Comparison of ENCODE assay signal across 28 cellular contexts in the genomic region with DNA sequence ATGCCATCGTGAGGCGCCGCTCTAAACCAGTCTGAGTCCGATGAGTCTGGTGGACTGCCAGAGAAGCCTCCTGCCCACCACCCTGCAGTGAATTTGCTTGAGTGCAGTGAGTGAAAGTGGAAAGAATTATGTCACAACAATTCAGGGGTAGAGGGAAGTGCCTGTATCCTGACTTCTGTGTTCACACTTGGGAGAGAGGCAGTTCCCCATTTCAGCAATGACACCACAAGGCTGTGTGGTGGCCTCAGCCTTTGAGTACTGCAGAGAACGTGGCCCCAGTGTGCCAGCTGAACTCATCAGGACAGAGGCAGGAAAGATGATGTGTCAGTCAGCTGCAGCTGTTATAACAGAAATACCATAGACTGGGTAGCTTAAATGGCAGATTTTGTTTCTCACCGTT.
DNase-seq lines count a peak whose midpoint lies in the region; ATAC-seq and TF ChIP-seq lines count a peak whose summit lies in the region.
"Had no signal": no experiment of that assay in that cellular context is flagged by ENCODE, and none has a peak within 500 bp of the region (broad histone marks: within the 10 kb centered on the region; RNA-seq: fewer than 3 reads in every experiment).

No MANE protein-coding gene starts in this region.

- H3K4me1 ChIP-seq in left lung, result no peaks in the 10 kb centered on the region
- H3K4me1 ChIP-seq in uterus, result no peaks in the 10 kb centered on the region
- H3K4me1 ChIP-seq: A549, BE2C, neural progenitor cell, prostate gland, thyroid gland had no signal

- no peak overlapping the region for H3K4me3 ChIP-seq in left lung
- no peak overlapping the region for H3K4me3 ChIP-seq in uterus
- H3K4me3 ChIP-seq: A549, coronary artery, GM23338, neural progenitor cell, prostate gland, smooth muscle cell, thyroid gland had no signal

- H3K27ac Mint-ChIP-seq in natural killer cell, result no peak overlapping the region
- no peak overlapping the region for H3K27ac Mint-ChIP-seq in natural killer cell treated with Interleukin-12 subunit alpha and Interleukin-12 subunit beta and Interleukin-15 and Interleukin-18, amount 100 ng/mL, for 72 hours
- H3K27ac Mint-ChIP-seq: activated CD4-positive, alpha-beta T cell treated with anti-CD3 and anti-CD28 coated beads for 36 hours; activated naive CD4-positive, alpha-beta T cell treated with anti-CD3 and anti-CD28 coated beads for 36 hours; GM23338 had no signal

- H3K27me3 Mint-ChIP-seq in natural killer cell (ENCODE audit: low read depth in 2 of 2), result peaks cover 7 to 9% of the 10 kb centered on the region in 2 donors
- peaks cover 12 to 21% of the 10 kb centered on the region in 2 donors for H3K27me3 Mint-ChIP-seq in natural killer cell treated with Interleukin-12 subunit alpha and Interleukin-12 subunit beta and Interleukin-15 and Interleukin-18, amount 100 ng/mL, for 72 hours
- H3K27me3 Mint-ChIP-seq: activated CD4-positive, alpha-beta T cell treated with anti-CD3 and anti-CD28 coated beads for 36 hours; IgD-negative memory B cell had no signal

- H3K27me3 ChIP-seq in left lung (no peaks in the 10 kb centered on the region), uterus (no peaks in the 10 kb centered on the region)
- H3K27me3 ChIP-seq: BE2C, neural progenitor cell, thyroid gland had no signal

- H3K36me3 ChIP-seq in left lung (no peaks in the 10 kb centered on the region), uterus (no peaks in the 10 kb centered on the region)
- H3K36me3 ChIP-seq: BE2C, neural progenitor cell, prostate gland, thyroid gland had no signal

- ATAC-seq in natural killer cell, result peak in 2 of 3 donors; percentile 28 to 35
- no peak for ATAC-seq in natural killer cell treated with Interleukin-12 subunit alpha and Interleukin-12 subunit beta and Interleukin-15 and Interleukin-18, amount 100 ng/mL, for 72 hours
- peak; percentile 57 for ATAC-seq in left lung
- ATAC-seq in HG03469 (IDR thresholded peaks at IDR 0.05; ENCODE audit: unreplicated experiment), result no peak
- ATAC-seq: activated CD4-positive, alpha-beta T cell treated with anti-CD3 and anti-CD28 coated beads for 36 hours; activated T-cell treated with anti-CD3 and anti-CD28 coated beads, Interleukin-2, amount 50 U/mL, for 4 hours had no signal

- H3K9me3 Mint-ChIP-seq in natural killer cell, result no peaks in the 10 kb centered on the region
- H3K9me3 Mint-ChIP-seq in natural killer cell treated with Interleukin-12 subunit alpha and Interleukin-12 subunit beta and Interleukin-15 and Interleukin-18, amount 100 ng/mL, for 72 hours, result no peaks in the 10 kb centered on the region
- H3K9me3 Mint-ChIP-seq: activated naive CD4-positive, alpha-beta T cell treated with anti-CD3 and anti-CD28 coated beads for 36 hours; activated T-cell treated with anti-CD3 and anti-CD28 coated beads, Interleukin-2, amount 50 U/mL, for 4 hours; GM23338; IgD-negative memory B cell had no signal

- intact Hi-C loops in natural killer cell (cut with micrococcal nuclease), result no loop called here
- intact Hi-C loops in left lung (cut with DNase I), result no loop called here
- intact Hi-C loops in uterus (cut with DNase I; ENCODE audit: low total_unique reads), result no loop called here

- no peaks in the 10 kb centered on the region for H3K36me3 Mint-ChIP-seq in natural killer cell
- no peaks in the 10 kb centered on the region for H3K36me3 Mint-ChIP-seq in natural killer cell treated with Interleukin-12 subunit alpha and Interleukin-12 subunit beta and Interleukin-15 and Interleukin-18, amount 100 ng/mL, for 72 hours
- H3K36me3 Mint-ChIP-seq: neural progenitor cell had no signal

- DNase-seq in natural killer cell (no peak), SKM-1 (lab: John Stamatoyannopoulos, UW; ENCODE audit: unreplicated experiment) (peak; percentile 39), left lung (no peak), mesenteric fat pad (ENCODE audit: low spot score) (no peak), uterus (no peak), NCI-H2171 treated with DMSO at 0.1 percent for 48 hours (lab: John Stamatoyannopoulos, UW) (no peak)
- DNase-seq in natural killer cell treated with Interleukin-12 subunit alpha and Interleukin-12 subunit beta and Interleukin-15 and Interleukin-18, amount 100 ng/mL, for 72 hours (ENCODE audit: low spot score), result no peak
- DNase-seq: activated CD4-positive, alpha-beta T cell treated with anti-CD3 and anti-CD28 coated beads for 36 hours; activated naive CD4-positive, alpha-beta T cell treated with anti-CD3 and anti-CD28 coated beads for 36 hours; activated T-cell treated with anti-CD3 and anti-CD28 coated beads, Interleukin-2, amount 50 U/mL, for 4 hours; amygdala; BE2C; DND-41; glutamatergic neuron; midbrain; MM.1S; NCI-H1694 treated with DMSO at 0.1 percent for 48 hours; stimulated activated CD4-positive, alpha-beta T cell treated with anti-CD3 and anti-CD28 coated beads, Interleukin-4, amount 100 ng/mL, for 1 hour; stimulated activated naive CD4-positive, alpha-beta T cell; thyroid gland had no signal

- H3K27ac ChIP-seq in left lung, result no peak overlapping the region
- H3K27ac ChIP-seq in uterus, result no peak overlapping the region
- H3K27ac ChIP-seq: A549, coronary artery, neural progenitor cell, prostate gland, thyroid gland had no signal

- TF ChIP-seq POLR2A in uterus (IDR thresholded peaks at IDR 0.05), result no peak

- no peak overlapping the region for H3K4me3 Mint-ChIP-seq in natural killer cell
- H3K4me3 Mint-ChIP-seq in natural killer cell treated with Interleukin-12 subunit alpha and Interleukin-12 subunit beta and Interleukin-15 and Interleukin-18, amount 100 ng/mL, for 72 hours, result no peak overlapping the region
- H3K4me3 Mint-ChIP-seq: activated CD4-positive, alpha-beta T cell treated with anti-CD3 and anti-CD28 coated beads for 36 hours; activated naive CD4-positive, alpha-beta T cell treated with anti-CD3 and anti-CD28 coated beads for 36 hours; activated T-cell treated with anti-CD3 and anti-CD28 coated beads, Interleukin-2, amount 50 U/mL, for 4 hours; GM23338; IgD-negative memory B cell had no signal

- H3K9me3 ChIP-seq in left lung, result no peaks in the 10 kb centered on the region
- H3K9me3 ChIP-seq in uterus, result no peaks in the 10 kb centered on the region
- H3K9me3 ChIP-seq: A549, BE2C, prostate gland, thyroid gland had no signal

- H3K4me1 Mint-ChIP-seq in natural killer cell, result no peaks in the 10 kb centered on the region
- H3K4me1 Mint-ChIP-seq in natural killer cell treated with Interleukin-12 subunit alpha and Interleukin-12 subunit beta and Interleukin-15 and Interleukin-18, amount 100 ng/mL, for 72 hours (ENCODE audit: low read depth in 2 of 2), result no peaks in the 10 kb centered on the region
- H3K4me1 Mint-ChIP-seq: activated CD4-positive, alpha-beta T cell treated with anti-CD3 and anti-CD28 coated beads for 36 hours; IgD-negative memory B cell had no signal

- TF ChIP-seq CTCF in natural killer cell (IDR thresholded peaks at IDR 0.05), result no peak
- TF ChIP-seq CTCF in left lung (IDR thresholded peaks at IDR 0.05), result no peak
- TF ChIP-seq CTCF in uterus (IDR thresholded peaks at IDR 0.05), result no peak

Comparison
In these comparisons a context has a peak if more than half of its experiments do, and no peak if none do; other contexts are left out.
1. ATAC-seq: peak in natural killer cell (2 of 3) and left lung (single experiment); none in natural killer cell treated with Interleukin-12 subunit alpha and Interleukin-12 subunit beta and Interleukin-15 and Interleukin-18, amount 100 ng/mL, for 72 hours (0 of 2) and HG03469 (single experiment).